ENCODE assay signal across 9 cellular contexts in the genomic region with DNA sequence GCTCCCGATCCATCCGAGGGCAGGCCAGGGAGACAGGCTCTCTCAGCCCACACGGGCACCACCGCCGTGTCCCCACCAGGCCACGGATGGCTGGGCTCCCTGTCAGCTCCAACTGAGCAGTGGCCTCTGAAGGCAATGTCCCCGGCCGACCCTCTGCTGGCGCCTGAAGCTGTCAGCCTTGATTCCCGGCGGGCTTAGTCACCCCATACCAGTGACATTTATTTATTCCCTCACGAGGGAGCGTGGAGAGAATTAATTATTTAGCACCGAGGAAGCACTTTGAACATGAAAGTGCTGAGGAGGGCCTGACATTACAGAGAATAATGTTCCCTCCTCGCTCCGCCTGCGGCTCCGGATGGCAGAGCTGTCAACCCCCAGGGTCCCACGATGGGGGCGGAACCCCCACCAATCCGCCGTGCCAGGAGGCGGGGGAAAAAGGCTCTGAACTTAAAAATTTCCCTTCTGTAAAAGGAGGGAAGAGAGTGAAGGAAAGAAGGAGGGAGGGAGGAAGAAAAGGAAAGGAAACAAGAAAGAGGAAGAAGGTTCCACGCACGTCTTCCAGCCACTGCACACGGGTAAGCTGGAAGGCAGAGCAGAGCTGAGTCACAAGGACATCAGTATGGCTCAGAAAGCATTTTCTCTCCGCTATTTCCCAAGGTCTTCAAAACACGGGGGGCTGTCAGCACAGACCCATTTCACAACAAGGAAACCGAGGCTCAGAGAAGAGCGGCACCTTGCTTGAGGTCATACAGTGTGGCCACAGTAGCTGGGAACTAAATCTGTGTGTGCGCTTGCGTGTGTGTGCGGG.
DNase-seq lines count a peak whose midpoint lies in the region; ATAC-seq, FAIRE-seq and TF ChIP-seq lines count a peak whose summit lies in the region.
"Had no signal": no experiment of that assay in that cellular context is flagged by ENCODE, and none has a peak within 500 bp of the region (broad histone marks: within the 10 kb centered on the region; RNA-seq: fewer than 3 reads in every experiment).

No MANE protein-coding gene starts in this region.

- TF ChIP-seq POLR2A in heart left ventricle (IDR thresholded peaks at IDR 0.05), result no peak

- H3K4me1 ChIP-seq in heart left ventricle, result peaks cover 0 to 33% (median 19%) of the 10 kb centered on the region in 12 donors
- H3K4me1 ChIP-seq in psoas muscle, result peaks cover 29% of the 10 kb centered on the region

- no peak overlapping the region for H3K4me3 Mint-ChIP-seq in T-helper 17 cell
- H3K4me3 Mint-ChIP-seq in activated T-cell treated with anti-CD3 and anti-CD28 coated beads, Interleukin-2, amount 50 U/mL, for 24 hours, result no peak overlapping the region

- WGBS in heart left ventricle, 4 donors, result 65 to 70% (median 68%) methylated on average over 31 to 33 of the region's 33 CpGs
- WGBS in psoas muscle, 3 donors, result 33 to 46% (median 35%) methylated on average over 33 of the region's 33 CpGs

- peak overlapping the region; percentile 42 for H3K27ac Mint-ChIP-seq in T-helper 17 cell
- H3K27ac Mint-ChIP-seq in activated T-cell treated with anti-CD3 and anti-CD28 coated beads, Interleukin-2, amount 50 U/mL, for 24 hours, result no peak overlapping the region

- no peak for FAIRE-seq in urothelium cell line (lab: Jason Lieb, UNC)

- ATAC-seq in T-helper 17 cell, result no peak
- ATAC-seq in heart left ventricle, result peak; percentile 22 to 78 (median 52)
- peak; percentile 54 to 84 (median 76) for ATAC-seq in psoas muscle

- TF ChIP-seq CTCF in heart left ventricle (IDR thresholded peaks at IDR 0.05) (no peak), psoas muscle (IDR thresholded peaks at IDR 0.05) (no peak)

- H3K9me3 ChIP-seq in T-helper 17 cell (ENCODE audit: control insufficient read depth, low read length, poor library complexity, severe bottlenecking) (no peaks in the 10 kb centered on the region), heart left ventricle (no peaks in the 10 kb centered on the region), psoas muscle (no peaks in the 10 kb centered on the region)

- no peaks in the 10 kb centered on the region for H3K36me3 Mint-ChIP-seq in T-helper 17 cell (ENCODE audit: low read depth)
- H3K36me3 Mint-ChIP-seq in activated T-cell treated with anti-CD3 and anti-CD28 coated beads, Interleukin-2, amount 50 U/mL, for 24 hours (ENCODE audit: low read depth), result no peaks in the 10 kb centered on the region

- H3K36me3 ChIP-seq in heart left ventricle, result no peaks in the 10 kb centered on the region
- H3K36me3 ChIP-seq in psoas muscle (ENCODE audit: insufficient read depth in 1 of 2, low read depth in 1 of 2), result no peaks in the 10 kb centered on the region

- H3K9me3 Mint-ChIP-seq in activated T-cell treated with anti-CD3 and anti-CD28 coated beads, Interleukin-2, amount 50 U/mL, for 24 hours, result no peaks in the 10 kb centered on the region

- H3K27me3 Mint-ChIP-seq in T-helper 17 cell, result no peaks in the 10 kb centered on the region
- no peaks in the 10 kb centered on the region for H3K27me3 Mint-ChIP-seq in activated T-cell treated with anti-CD3 and anti-CD28 coated beads, Interleukin-2, amount 50 U/mL, for 24 hours

- H3K27ac ChIP-seq in heart left ventricle (peak overlapping the region in 7 of 12 donors; percentile 30 to 61 (median 46)), psoas muscle (peak overlapping the region; percentile 69)

- H3K4me1 Mint-ChIP-seq in T-helper 17 cell, result peaks cover 4% of the 10 kb centered on the region
- H3K4me1 Mint-ChIP-seq in activated T-cell treated with anti-CD3 and anti-CD28 coated beads, Interleukin-2, amount 50 U/mL, for 24 hours (ENCODE audit: low read depth), result peaks cover 2% of the 10 kb centered on the region

- H3K4me3 ChIP-seq in heart left ventricle (peak overlapping the region in 1 of 12 donors; percentile 2), psoas muscle (peak overlapping the region; percentile 49)

- no peaks in the 10 kb centered on the region for H3K27me3 ChIP-seq in heart left ventricle
- no peaks in the 10 kb centered on the region for H3K27me3 ChIP-seq in psoas muscle (ENCODE audit: insufficient read depth in 3 of 3, low read length in 2 of 3)

- DNase-seq in CD1c-positive myeloid dendritic cell (ENCODE audit: extremely low spot score) (peak; percentile 71), T-helper 17 cell (no peak), heart left ventricle (peak in 1 of 5 donors; percentile 71), psoas muscle (peak; percentile 44 to 80), DMS53 (lab: John Stamatoyannopoulos, UW) (no peak), urothelium cell line (ENCODE audit: low spot score) (no peak), COR-L47 (lab: John Stamatoyannopoulos, UW) (no peak)
- no peak for DNase-seq in activated T-cell treated with anti-CD3 and anti-CD28 coated beads, Interleukin-2, amount 50 U/mL, for 24 hours
- DNase-seq: DMS153 had no signal

- intact Hi-C loops in heart left ventricle (cut with DNase I) (no loop called here), psoas muscle (cut with DNase I) (loop anchor here in 1 of 2 donors (5.0 kb wide), 1 partner anchor 91 kb away; no protein-coding TSS in a partner anchor)

Comparison
In these comparisons a context has a peak if more than half of its experiments do, and no peak if none do; other contexts are left out.
1. DNase-seq: peak in CD1c-positive myeloid dendritic cell (single experiment) and psoas muscle (2 of 2); none in T-helper 17 cell (0 of 3), DMS53 (single experiment), activated T-cell treated with anti-CD3 and anti-CD28 coated beads, Interleukin-2, amount 50 U/mL, for 24 hours (single experiment), urothelium cell line (single experiment) and COR-L47 (single experiment).